ENCODE assay signal across 1 cellular context in the genomic region with DNA sequence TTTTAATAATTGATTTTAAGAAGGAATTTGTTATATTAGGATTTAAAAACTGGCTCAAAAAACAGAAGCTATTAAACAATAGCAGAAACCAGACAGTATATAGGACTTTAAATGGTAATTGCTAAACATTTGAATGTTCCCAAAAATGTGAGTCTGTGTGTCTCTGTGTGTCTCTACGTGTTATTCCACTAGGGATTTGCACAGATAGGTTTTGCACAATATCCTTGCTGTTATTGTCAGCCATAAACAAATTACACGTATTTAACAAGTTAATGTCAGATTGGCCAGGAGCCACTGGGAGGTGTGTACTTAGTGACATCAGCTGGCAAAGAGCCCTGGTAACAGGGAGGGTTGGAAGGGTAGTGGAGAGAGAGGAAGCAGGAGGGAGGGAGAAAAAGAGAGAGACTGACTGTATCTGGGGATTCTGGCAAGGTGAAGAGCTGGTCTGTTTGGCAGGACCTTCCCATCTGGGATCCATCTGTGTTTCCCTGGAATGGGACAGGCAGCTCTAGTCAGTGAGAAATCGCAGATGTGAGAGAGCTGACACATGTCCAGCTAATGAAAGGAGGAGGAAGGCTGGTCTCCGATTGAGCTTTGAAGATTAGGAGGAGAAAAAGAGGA.
TF ChIP-seq lines count a peak whose summit lies in the region.

No MANE protein-coding gene starts in this region.

TF ChIP-seq in HEK293, 187 proteins besides CTCF, POLR2A, EP300 and RAD21 (continued from another document):
- TF ChIP-seq, protein P1, sequence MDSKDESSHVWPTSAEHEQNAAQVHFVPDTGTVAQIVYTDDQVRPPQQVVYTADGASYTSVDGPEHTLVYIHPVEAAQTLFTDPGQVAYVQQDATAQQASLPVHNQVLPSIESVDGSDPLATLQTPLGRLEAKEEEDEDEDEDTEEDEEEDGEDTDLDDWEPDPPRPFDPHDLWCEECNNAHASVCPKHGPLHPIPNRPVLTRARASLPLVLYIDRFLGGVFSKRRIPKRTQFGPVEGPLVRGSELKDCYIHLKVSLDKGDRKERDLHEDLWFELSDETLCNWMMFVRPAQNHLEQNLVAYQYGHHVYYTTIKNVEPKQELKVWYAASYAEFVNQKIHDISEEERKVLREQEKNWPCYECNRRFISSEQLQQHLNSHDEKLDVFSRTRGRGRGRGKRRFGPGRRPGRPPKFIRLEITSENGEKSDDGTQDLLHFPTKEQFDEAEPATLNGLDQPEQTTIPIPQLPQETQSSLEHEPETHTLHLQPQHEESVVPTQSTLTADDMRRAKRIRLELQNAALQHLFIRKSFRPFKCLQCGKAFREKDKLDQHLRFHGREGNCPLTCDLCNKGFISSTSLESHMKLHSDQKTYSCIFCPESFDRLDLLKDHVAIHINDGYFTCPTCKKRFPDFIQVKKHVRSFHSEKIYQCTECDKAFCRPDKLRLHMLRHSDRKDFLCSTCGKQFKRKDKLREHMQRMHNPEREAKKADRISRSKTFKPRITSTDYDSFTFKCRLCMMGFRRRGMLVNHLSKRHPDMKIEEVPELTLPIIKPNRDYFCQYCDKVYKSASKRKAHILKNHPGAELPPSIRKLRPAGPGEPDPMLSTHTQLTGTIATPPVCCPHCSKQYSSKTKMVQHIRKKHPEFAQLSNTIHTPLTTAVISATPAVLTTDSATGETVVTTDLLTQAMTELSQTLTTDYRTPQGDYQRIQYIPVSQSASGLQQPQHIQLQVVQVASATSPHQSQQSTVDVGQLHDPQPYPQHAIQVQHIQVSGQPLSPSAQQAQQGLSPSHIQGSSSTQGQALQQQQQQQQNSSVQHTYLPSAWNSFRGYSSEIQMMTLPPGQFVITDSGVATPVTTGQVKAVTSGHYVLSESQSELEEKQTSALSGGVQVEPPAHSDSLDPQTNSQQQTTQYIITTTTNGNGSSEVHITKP (tag by site-specific recombination; IDR thresholded peaks at IDR 0.05): peak; percentile 93
- TF ChIP-seq ZNF658 (tag by site-specific recombination; IDR thresholded peaks at IDR 0.05): no peak
- no peak for TF ChIP-seq ZNF114 (tag by site-specific recombination; IDR thresholded peaks at IDR 0.05)
- TF ChIP-seq, protein P2, sequence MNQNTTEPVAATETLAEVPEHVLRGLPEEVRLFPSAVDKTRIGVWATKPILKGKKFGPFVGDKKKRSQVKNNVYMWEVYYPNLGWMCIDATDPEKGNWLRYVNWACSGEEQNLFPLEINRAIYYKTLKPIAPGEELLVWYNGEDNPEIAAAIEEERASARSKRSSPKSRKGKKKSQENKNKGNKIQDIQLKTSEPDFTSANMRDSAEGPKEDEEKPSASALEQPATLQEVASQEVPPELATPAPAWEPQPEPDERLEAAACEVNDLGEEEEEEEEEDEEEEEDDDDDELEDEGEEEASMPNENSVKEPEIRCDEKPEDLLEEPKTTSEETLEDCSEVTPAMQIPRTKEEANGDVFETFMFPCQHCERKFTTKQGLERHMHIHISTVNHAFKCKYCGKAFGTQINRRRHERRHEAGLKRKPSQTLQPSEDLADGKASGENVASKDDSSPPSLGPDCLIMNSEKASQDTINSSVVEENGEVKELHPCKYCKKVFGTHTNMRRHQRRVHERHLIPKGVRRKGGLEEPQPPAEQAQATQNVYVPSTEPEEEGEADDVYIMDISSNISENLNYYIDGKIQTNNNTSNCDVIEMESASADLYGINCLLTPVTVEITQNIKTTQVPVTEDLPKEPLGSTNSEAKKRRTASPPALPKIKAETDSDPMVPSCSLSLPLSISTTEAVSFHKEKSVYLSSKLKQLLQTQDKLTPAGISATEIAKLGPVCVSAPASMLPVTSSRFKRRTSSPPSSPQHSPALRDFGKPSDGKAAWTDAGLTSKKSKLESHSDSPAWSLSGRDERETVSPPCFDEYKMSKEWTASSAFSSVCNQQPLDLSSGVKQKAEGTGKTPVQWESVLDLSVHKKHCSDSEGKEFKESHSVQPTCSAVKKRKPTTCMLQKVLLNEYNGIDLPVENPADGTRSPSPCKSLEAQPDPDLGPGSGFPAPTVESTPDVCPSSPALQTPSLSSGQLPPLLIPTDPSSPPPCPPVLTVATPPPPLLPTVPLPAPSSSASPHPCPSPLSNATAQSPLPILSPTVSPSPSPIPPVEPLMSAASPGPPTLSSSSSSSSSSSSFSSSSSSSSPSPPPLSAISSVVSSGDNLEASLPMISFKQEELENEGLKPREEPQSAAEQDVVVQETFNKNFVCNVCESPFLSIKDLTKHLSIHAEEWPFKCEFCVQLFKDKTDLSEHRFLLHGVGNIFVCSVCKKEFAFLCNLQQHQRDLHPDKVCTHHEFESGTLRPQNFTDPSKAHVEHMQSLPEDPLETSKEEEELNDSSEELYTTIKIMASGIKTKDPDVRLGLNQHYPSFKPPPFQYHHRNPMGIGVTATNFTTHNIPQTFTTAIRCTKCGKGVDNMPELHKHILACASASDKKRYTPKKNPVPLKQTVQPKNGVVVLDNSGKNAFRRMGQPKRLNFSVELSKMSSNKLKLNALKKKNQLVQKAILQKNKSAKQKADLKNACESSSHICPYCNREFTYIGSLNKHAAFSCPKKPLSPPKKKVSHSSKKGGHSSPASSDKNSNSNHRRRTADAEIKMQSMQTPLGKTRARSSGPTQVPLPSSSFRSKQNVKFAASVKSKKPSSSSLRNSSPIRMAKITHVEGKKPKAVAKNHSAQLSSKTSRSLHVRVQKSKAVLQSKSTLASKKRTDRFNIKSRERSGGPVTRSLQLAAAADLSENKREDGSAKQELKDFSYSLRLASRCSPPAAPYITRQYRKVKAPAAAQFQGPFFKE (tag by site-specific recombination; IDR thresholded peaks at IDR 0.05; ENCODE audit: borderline replicate concordance): no peak
- TF ChIP-seq, protein P3, sequence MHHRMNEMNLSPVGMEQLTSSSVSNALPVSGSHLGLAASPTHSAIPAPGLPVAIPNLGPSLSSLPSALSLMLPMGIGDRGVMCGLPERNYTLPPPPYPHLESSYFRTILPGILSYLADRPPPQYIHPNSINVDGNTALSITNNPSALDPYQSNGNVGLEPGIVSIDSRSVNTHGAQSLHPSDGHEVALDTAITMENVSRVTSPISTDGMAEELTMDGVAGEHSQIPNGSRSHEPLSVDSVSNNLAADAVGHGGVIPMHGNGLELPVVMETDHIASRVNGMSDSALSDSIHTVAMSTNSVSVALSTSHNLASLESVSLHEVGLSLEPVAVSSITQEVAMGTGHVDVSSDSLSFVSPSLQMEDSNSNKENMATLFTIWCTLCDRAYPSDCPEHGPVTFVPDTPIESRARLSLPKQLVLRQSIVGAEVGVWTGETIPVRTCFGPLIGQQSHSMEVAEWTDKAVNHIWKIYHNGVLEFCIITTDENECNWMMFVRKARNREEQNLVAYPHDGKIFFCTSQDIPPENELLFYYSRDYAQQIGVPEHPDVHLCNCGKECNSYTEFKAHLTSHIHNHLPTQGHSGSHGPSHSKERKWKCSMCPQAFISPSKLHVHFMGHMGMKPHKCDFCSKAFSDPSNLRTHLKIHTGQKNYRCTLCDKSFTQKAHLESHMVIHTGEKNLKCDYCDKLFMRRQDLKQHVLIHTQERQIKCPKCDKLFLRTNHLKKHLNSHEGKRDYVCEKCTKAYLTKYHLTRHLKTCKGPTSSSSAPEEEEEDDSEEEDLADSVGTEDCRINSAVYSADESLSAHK (tag by site-specific recombination; IDR thresholded peaks at IDR 0.05): peak; percentile 23; the same call in 1 of the 2 replicates
- TF ChIP-seq, protein P4, sequence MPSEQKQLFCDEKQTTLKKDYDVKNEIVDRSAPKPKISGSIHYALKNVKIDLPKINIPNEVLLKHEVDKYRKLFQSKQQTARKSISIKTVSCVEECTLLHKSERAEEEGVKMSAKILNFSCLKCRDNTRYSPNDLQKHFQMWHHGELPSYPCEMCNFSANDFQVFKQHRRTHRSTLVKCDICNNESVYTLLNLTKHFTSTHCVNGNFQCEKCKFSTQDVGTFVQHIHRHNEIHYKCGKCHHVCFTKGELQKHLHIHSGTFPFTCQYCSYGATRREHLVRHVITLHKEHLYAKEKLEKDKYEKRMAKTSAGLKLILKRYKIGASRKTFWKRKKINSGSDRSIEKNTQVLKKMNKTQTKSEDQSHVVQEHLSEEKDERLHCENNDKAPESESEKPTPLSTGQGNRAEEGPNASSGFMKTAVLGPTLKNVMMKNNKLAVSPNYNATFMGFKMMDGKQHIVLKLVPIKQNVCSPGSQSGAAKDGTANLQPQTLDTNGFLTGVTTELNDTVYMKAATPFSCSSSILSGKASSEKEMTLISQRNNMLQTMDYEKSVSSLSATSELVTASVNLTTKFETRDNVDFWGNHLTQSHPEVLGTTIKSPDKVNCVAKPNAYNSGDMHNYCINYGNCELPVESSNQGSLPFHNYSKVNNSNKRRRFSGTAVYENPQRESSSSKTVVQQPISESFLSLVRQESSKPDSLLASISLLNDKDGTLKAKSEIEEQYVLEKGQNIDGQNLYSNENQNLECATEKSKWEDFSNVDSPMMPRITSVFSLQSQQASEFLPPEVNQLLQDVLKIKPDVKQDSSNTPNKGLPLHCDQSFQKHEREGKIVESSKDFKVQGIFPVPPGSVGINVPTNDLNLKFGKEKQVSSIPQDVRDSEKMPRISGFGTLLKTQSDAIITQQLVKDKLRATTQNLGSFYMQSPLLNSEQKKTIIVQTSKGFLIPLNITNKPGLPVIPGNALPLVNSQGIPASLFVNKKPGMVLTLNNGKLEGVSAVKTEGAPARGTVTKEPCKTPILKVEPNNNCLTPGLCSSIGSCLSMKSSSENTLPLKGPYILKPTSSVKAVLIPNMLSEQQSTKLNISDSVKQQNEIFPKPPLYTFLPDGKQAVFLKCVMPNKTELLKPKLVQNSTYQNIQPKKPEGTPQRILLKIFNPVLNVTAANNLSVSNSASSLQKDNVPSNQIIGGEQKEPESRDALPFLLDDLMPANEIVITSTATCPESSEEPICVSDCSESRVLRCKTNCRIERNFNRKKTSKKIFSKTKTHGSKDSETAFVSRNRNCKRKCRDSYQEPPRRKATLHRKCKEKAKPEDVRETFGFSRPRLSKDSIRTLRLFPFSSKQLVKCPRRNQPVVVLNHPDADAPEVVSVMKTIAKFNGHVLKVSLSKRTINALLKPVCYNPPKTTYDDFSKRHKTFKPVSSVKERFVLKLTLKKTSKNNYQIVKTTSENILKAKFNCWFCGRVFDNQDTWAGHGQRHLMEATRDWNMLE (tag by site-specific recombination; conservative IDR thresholded peaks at IDR 0.05; ENCODE audit: low read depth): no peak
- no peak for TF ChIP-seq ZNF324 (tag by site-specific recombination; IDR thresholded peaks at IDR 0.05)
- TF ChIP-seq, protein P5, sequence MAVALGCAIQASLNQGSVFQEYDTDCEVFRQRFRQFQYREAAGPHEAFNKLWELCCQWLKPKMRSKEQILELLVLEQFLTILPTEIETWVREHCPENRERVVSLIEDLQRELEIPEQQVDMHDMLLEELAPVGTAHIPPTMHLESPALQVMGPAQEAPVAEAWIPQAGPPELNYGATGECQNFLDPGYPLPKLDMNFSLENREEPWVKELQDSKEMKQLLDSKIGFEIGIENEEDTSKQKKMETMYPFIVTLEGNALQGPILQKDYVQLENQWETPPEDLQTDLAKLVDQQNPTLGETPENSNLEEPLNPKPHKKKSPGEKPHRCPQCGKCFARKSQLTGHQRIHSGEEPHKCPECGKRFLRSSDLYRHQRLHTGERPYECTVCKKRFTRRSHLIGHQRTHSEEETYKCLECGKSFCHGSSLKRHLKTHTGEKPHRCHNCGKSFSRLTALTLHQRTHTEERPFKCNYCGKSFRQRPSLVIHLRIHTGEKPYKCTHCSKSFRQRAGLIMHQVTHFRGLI (tag by site-specific recombination; IDR thresholded peaks at IDR 0.05): peak; percentile 23; the same call in 1 of the 2 replicates
- TF ChIP-seq FEZF1 (tag by site-specific recombination; IDR thresholded peaks at IDR 0.05): no peak
- no peak for TF ChIP-seq ZNF202 (tag by site-specific recombination; IDR thresholded peaks at IDR 0.05; ENCODE audit: borderline replicate concordance)
- TF ChIP-seq ZSCAN16 (tag by site-specific recombination; IDR thresholded peaks at IDR 0.05): no peak
- peak; percentile 91 for TF ChIP-seq MZF1 (tag by site-specific recombination; IDR thresholded peaks at IDR 0.05; ENCODE audit: borderline replicate concordance)
- TF ChIP-seq, protein P6, sequence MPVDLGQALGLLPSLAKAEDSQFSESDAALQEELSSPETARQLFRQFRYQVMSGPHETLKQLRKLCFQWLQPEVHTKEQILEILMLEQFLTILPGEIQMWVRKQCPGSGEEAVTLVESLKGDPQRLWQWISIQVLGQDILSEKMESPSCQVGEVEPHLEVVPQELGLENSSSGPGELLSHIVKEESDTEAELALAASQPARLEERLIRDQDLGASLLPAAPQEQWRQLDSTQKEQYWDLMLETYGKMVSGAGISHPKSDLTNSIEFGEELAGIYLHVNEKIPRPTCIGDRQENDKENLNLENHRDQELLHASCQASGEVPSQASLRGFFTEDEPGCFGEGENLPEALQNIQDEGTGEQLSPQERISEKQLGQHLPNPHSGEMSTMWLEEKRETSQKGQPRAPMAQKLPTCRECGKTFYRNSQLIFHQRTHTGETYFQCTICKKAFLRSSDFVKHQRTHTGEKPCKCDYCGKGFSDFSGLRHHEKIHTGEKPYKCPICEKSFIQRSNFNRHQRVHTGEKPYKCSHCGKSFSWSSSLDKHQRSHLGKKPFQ (tag by site-specific recombination; IDR thresholded peaks at IDR 0.05): no peak
- TF ChIP-seq, protein P7, sequence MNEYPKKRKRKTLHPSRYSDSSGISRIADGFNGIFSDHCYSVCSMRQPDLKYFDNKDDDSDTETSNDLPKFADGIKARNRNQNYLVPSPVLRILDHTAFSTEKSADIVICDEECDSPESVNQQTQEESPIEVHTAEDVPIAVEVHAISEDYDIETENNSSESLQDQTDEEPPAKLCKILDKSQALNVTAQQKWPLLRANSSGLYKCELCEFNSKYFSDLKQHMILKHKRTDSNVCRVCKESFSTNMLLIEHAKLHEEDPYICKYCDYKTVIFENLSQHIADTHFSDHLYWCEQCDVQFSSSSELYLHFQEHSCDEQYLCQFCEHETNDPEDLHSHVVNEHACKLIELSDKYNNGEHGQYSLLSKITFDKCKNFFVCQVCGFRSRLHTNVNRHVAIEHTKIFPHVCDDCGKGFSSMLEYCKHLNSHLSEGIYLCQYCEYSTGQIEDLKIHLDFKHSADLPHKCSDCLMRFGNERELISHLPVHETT (tag by site-specific recombination; IDR thresholded peaks at IDR 0.05): peak; percentile 52; the same call in 1 of the 2 replicates
- TF ChIP-seq, protein P8, sequence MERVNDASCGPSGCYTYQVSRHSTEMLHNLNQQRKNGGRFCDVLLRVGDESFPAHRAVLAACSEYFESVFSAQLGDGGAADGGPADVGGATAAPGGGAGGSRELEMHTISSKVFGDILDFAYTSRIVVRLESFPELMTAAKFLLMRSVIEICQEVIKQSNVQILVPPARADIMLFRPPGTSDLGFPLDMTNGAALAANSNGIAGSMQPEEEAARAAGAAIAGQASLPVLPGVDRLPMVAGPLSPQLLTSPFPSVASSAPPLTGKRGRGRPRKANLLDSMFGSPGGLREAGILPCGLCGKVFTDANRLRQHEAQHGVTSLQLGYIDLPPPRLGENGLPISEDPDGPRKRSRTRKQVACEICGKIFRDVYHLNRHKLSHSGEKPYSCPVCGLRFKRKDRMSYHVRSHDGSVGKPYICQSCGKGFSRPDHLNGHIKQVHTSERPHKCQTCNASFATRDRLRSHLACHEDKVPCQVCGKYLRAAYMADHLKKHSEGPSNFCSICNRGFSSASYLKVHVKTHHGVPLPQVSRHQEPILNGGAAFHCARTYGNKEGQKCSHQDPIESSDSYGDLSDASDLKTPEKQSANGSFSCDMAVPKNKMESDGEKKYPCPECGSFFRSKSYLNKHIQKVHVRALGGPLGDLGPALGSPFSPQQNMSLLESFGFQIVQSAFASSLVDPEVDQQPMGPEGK (tag by site-specific recombination; IDR thresholded peaks at IDR 0.05): peak; percentile 52
- peak; percentile 98 for TF ChIP-seq ZNF600 (tag by site-specific recombination; IDR thresholded peaks at IDR 0.05)
- TF ChIP-seq ZNF473 (tag by site-specific recombination; IDR thresholded peaks at IDR 0.05): no peak
